In the genomic region with DNA sequence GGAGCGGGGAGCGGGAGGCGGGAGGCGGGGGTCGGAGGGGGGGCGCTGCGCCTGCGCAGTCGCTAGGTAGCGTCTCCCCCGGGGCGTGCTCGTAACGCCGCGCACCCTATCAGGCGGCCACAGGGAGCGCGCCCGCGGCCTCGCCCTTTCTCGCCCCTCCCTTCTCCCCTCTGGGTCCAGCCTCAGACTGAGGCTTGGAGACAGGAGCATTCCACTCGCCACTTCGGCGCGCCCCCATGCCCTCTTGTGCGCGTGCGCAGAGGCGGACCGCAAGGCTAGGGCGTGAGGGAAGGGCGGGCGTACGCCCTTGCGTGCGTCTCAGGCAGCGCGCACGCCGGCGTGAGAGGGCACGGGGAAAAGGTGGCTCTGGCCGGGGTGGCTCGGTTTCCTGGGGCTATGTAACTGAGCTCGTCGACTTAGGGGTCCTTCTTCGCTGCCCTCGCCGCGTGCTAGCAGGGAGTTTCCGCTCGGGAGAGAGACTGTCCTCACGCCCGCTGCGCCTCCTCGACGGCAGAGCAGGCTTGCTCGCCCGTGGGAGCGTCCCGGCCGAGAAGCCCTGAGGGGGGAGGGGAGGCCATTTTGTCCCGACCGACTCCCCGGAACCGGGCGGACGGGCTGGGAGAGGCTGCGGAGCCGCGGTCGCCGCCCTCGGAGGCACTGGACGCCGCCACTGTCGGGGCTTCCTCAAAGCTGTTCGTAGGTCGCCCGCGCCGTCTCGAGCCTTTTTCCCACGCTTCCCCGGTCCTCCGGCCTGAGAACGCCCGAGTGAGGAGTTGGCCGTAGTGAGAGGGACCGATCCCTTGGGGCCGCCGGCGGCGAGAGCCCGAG, we compare ENCODE assay signal across 1 cellular context.
A peak's percentile ranks its signal among the peaks of the same experiment; 100 is the strongest.
TF ChIP-seq lines count a peak whose summit lies in the region.

A gene (plus strand): TSS at position 316 of the 828 bp plus-strand sequence. CDS start 525 bp downstream, outside the sequence.

TF ChIP-seq in HepG2, 621 proteins besides CTCF, POLR2A, EP300 and RAD21 (continued from another document and continues in another):
- TF ChIP-seq ZNF230 (CRISPR knock-in tag; IDR thresholded peaks at IDR 0.05) (peak; percentile 83), ZMYM4 (CRISPR knock-in tag; IDR thresholded peaks at IDR 0.05) (peak; percentile 90), ZNF660 (CRISPR knock-in tag; IDR thresholded peaks at IDR 0.05; ENCODE audit: borderline replicate concordance, low read depth) (no peak), HES4 (CRISPR knock-in tag; IDR thresholded peaks at IDR 0.05; ENCODE audit: borderline replicate concordance) (peak; percentile 96), ZNF282 (IDR thresholded peaks at IDR 0.05; ENCODE audit: partially characterized antibody) (no peak), FOXK2 (IDR thresholded peaks at IDR 0.05) (no peak), ZNF468 (CRISPR knock-in tag; IDR thresholded peaks at IDR 0.05) (no peak), SRSF1 (optimal IDR thresholded peaks at IDR 0.05; ENCODE audit: low read depth, low read length) (no peak), MEIS2 (CRISPR knock-in tag; IDR thresholded peaks at IDR 0.05) (peak; percentile 83; the same call in 1 of the 2 replicates), CBFB (CRISPR knock-in tag; IDR thresholded peaks at IDR 0.05) (peak; percentile 93), HOXA3 (CRISPR knock-in tag; IDR thresholded peaks at IDR 0.05) (peak; percentile 86), FLYWCH1 (CRISPR knock-in tag; IDR thresholded peaks at IDR 0.05) (no peak), PHF20 (CRISPR knock-in tag; IDR thresholded peaks at IDR 0.05) (peak; percentile 79), GABPB1 (CRISPR knock-in tag; IDR thresholded peaks at IDR 0.05) (peak; percentile 86), TP53 (CRISPR knock-in tag; conservative IDR thresholded peaks at IDR 0.05) (no peak; the same call in 1 of the 2 replicates), ZNF766 (CRISPR knock-in tag; IDR thresholded peaks at IDR 0.05; ENCODE audit: borderline replicate concordance) (peak; percentile 96; the same call in 1 of the 2 replicates), SP140L (CRISPR knock-in tag; IDR thresholded peaks at IDR 0.05; ENCODE audit: borderline replicate concordance) (no peak; the same call in 1 of the 2 replicates), HOXA7 (CRISPR knock-in tag; IDR thresholded peaks at IDR 0.05) (no peak), KDM2A (CRISPR knock-in tag; IDR thresholded peaks at IDR 0.05; ENCODE audit: borderline replicate concordance, low read depth) (peak; percentile 94), SMC3 (IDR thresholded peaks at IDR 0.05; ENCODE audit: low read length) (no peak), ZNF143 (CRISPR knock-in tag; IDR thresholded peaks at IDR 0.05) (peak; percentile 33), HNRNPH1 (optimal IDR thresholded peaks at IDR 0.05; ENCODE audit: low read depth, low read length) (peak; percentile 78), ZNF703 (CRISPR knock-in tag; IDR thresholded peaks at IDR 0.05; ENCODE audit: borderline replicate concordance) (peak; percentile 82; the same call in 1 of the 2 replicates), TOE1 (CRISPR knock-in tag; IDR thresholded peaks at IDR 0.05) (peak; percentile 87; the same call in 1 of the 2 replicates), GTF3A (CRISPR knock-in tag; conservative IDR thresholded peaks at IDR 0.05) (peak; percentile 98), SMAD3 (CRISPR knock-in tag; IDR thresholded peaks at IDR 0.05) (peak; percentile 58), SNAPC2 (CRISPR knock-in tag; IDR thresholded peaks at IDR 0.05) (peak; percentile 91; the same call in 1 of the 2 replicates)
- TF ChIP-seq, protein P1, sequence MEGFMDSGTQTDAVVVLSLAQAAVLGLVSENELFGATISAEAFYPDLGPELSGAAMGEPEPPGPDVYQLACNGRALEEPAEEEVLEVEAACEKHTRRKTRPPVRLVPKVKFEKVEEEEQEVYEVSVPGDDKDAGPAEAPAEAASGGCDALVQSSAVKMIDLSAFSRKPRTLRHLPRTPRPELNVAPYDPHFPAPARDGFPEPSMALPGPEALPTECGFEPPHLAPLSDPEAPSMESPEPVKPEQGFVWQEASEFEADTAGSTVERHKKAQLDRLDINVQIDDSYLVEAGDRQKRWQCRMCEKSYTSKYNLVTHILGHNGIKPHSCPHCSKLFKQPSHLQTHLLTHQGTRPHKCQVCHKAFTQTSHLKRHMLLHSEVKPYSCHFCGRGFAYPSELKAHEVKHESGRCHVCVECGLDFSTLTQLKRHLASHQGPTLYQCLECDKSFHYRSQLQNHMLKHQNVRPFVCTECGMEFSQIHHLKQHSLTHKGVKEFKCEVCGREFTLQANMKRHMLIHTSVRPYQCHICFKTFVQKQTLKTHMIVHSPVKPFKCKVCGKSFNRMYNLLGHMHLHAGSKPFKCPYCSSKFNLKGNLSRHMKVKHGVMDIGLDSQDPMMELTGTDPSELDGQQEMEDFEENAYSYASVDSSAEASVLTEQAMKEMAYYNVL (CRISPR knock-in tag; IDR thresholded peaks at IDR 0.05; ENCODE audit: borderline replicate concordance), result peak; percentile 97
- TF ChIP-seq, protein P2, sequence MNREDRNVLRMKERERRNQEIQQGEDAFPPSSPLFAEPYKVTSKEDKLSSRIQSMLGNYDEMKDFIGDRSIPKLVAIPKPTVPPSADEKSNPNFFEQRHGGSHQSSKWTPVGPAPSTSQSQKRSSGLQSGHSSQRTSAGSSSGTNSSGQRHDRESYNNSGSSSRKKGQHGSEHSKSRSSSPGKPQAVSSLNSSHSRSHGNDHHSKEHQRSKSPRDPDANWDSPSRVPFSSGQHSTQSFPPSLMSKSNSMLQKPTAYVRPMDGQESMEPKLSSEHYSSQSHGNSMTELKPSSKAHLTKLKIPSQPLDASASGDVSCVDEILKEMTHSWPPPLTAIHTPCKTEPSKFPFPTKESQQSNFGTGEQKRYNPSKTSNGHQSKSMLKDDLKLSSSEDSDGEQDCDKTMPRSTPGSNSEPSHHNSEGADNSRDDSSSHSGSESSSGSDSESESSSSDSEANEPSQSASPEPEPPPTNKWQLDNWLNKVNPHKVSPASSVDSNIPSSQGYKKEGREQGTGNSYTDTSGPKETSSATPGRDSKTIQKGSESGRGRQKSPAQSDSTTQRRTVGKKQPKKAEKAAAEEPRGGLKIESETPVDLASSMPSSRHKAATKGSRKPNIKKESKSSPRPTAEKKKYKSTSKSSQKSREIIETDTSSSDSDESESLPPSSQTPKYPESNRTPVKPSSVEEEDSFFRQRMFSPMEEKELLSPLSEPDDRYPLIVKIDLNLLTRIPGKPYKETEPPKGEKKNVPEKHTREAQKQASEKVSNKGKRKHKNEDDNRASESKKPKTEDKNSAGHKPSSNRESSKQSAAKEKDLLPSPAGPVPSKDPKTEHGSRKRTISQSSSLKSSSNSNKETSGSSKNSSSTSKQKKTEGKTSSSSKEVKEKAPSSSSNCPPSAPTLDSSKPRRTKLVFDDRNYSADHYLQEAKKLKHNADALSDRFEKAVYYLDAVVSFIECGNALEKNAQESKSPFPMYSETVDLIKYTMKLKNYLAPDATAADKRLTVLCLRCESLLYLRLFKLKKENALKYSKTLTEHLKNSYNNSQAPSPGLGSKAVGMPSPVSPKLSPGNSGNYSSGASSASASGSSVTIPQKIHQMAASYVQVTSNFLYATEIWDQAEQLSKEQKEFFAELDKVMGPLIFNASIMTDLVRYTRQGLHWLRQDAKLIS (CRISPR knock-in tag; IDR thresholded peaks at IDR 0.05), result peak; percentile 91; the same call in 1 of the 2 replicates
- TF ChIP-seq, protein P3, sequence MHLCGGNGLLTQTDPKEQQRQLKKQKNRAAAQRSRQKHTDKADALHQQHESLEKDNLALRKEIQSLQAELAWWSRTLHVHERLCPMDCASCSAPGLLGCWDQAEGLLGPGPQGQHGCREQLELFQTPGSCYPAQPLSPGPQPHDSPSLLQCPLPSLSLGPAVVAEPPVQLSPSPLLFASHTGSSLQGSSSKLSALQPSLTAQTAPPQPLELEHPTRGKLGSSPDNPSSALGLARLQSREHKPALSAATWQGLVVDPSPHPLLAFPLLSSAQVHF (CRISPR knock-in tag; IDR thresholded peaks at IDR 0.05), result no peak
- TF ChIP-seq, protein P4, sequence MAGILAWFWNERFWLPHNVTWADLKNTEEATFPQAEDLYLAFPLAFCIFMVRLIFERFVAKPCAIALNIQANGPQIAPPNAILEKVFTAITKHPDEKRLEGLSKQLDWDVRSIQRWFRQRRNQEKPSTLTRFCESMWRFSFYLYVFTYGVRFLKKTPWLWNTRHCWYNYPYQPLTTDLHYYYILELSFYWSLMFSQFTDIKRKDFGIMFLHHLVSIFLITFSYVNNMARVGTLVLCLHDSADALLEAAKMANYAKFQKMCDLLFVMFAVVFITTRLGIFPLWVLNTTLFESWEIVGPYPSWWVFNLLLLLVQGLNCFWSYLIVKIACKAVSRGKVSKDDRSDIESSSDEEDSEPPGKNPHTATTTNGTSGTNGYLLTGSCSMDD (CRISPR knock-in tag; IDR thresholded peaks at IDR 0.05), result peak; percentile 66; the same call in 1 of the 2 replicates
- TF ChIP-seq, protein P5, sequence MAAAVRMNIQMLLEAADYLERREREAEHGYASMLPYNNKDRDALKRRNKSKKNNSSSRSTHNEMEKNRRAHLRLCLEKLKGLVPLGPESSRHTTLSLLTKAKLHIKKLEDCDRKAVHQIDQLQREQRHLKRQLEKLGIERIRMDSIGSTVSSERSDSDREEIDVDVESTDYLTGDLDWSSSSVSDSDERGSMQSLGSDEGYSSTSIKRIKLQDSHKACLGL (CRISPR knock-in tag; IDR thresholded peaks at IDR 0.05), result peak; percentile 89
- TF ChIP-seq, protein P6, sequence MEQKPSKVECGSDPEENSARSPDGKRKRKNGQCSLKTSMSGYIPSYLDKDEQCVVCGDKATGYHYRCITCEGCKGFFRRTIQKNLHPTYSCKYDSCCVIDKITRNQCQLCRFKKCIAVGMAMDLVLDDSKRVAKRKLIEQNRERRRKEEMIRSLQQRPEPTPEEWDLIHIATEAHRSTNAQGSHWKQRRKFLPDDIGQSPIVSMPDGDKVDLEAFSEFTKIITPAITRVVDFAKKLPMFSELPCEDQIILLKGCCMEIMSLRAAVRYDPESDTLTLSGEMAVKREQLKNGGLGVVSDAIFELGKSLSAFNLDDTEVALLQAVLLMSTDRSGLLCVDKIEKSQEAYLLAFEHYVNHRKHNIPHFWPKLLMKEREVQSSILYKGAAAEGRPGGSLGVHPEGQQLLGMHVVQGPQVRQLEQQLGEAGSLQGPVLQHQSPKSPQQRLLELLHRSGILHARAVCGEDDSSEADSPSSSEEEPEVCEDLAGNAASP (CRISPR knock-in tag; IDR thresholded peaks at IDR 0.05; ENCODE audit: borderline replicate concordance), result peak; percentile 64; the same call in 1 of the 2 replicates
- TF ChIP-seq, protein P7, sequence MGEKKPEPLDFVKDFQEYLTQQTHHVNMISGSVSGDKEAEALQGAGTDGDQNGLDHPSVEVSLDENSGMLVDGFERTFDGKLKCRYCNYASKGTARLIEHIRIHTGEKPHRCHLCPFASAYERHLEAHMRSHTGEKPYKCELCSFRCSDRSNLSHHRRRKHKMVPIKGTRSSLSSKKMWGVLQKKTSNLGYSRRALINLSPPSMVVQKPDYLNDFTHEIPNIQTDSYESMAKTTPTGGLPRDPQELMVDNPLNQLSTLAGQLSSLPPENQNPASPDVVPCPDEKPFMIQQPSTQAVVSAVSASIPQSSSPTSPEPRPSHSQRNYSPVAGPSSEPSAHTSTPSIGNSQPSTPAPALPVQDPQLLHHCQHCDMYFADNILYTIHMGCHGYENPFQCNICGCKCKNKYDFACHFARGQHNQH (CRISPR knock-in tag; IDR thresholded peaks at IDR 0.05), result peak; percentile 90
- TF ChIP-seq, protein P8, sequence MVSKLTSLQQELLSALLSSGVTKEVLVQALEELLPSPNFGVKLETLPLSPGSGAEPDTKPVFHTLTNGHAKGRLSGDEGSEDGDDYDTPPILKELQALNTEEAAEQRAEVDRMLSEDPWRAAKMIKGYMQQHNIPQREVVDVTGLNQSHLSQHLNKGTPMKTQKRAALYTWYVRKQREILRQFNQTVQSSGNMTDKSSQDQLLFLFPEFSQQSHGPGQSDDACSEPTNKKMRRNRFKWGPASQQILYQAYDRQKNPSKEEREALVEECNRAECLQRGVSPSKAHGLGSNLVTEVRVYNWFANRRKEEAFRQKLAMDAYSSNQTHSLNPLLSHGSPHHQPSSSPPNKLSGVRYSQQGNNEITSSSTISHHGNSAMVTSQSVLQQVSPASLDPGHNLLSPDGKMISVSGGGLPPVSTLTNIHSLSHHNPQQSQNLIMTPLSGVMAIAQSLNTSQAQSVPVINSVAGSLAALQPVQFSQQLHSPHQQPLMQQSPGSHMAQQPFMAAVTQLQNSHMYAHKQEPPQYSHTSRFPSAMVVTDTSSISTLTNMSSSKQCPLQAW (CRISPR knock-in tag; IDR thresholded peaks at IDR 0.05), result peak; percentile 82
- TF ChIP-seq, protein P9, sequence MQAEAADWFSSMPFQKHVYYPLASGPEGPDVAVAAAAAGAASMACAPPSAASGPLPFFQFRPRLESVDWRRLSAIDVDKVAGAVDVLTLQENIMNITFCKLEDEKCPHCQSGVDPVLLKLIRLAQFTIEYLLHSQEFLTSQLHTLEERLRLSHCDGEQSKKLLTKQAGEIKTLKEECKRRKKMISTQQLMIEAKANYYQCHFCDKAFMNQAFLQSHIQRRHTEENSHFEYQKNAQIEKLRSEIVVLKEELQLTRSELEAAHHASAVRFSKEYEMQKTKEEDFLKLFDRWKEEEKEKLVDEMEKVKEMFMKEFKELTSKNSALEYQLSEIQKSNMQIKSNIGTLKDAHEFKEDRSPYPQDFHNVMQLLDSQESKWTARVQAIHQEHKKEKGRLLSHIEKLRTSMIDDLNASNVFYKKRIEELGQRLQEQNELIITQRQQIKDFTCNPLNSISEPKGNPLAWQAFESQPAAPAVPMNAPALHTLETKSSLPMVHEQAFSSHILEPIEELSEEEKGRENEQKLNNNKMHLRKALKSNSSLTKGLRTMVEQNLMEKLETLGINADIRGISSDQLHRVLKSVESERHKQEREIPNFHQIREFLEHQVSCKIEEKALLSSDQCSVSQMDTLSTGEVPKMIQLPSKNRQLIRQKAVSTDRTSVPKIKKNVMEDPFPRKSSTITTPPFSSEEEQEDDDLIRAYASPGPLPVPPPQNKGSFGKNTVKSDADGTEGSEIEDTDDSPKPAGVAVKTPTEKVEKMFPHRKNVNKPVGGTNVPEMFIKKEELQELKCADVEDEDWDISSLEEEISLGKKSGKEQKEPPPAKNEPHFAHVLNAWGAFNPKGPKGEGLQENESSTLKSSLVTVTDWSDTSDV (CRISPR knock-in tag; IDR thresholded peaks at IDR 0.05), result 0 out of 2 replicates have a peak, but pooled peaks have one; percentile 87
- TF ChIP-seq, protein P10, sequence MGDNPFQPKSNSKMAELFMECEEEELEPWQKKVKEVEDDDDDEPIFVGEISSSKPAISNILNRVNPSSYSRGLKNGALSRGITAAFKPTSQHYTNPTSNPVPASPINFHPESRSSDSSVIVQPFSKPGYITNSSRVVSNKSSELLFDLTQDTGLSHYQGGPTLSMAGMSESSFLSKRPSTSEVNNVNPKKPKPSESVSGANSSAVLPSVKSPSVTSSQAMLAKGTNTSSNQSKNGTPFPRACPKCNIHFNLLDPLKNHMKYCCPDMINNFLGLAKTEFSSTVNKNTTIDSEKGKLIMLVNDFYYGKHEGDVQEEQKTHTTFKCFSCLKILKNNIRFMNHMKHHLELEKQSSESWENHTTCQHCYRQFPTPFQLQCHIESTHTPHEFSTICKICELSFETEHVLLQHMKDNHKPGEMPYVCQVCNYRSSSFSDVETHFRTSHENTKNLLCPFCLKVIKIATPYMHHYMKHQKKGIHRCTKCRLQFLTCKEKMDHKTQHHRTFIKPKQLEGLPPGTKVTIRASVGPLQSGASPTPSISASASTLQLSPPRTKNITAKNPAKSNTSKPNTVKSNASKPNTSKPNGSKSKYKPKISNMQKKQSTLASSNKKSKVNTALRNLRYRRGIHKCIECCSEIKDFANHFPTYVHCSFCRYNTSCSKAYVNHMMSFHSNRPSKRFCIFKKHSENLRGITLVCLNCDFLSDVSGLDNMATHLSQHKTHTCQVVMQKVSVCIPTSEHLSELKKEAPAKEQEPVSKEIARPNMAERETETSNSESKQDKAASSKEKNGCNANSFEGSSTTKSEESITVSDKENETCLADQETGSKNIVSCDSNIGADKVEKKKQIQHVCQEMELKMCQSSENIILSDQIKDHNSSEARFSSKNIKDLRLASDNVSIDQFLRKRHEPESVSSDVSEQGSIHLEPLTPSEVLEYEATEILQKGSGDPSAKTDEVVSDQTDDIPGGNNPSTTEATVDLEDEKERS (CRISPR knock-in tag; IDR thresholded peaks at IDR 0.05), result peak; percentile 86
